8 cellular contexts compared by ENCODE assay signal in genomic region chr20:25624500-25624939, GRCh38. TPM values are rescaled to one million over a fixed set of nuclear protein-coding genes. Genes with fewer than 3 reads are reported as not detected.
DNase-seq lines count a peak whose midpoint lies in the region; ATAC-seq and TF ChIP-seq lines count a peak whose summit lies in the region.

No MANE protein-coding gene starts in this region.

- H3F3A ChIP-seq in smooth muscle cell (ENCODE audit: low read depth): no peaks in the 10 kb centered on the region

- H3K36me3 ChIP-seq in smooth muscle cell (ENCODE audit: low read depth): no peaks in the 10 kb centered on the region

- H3K9me3 Mint-ChIP-seq in WTC11 (peaks cover 22% of the 10 kb centered on the region), glutamatergic neuron (ENCODE audit: unreplicated experiment) (peaks cover 4% of the 10 kb centered on the region)

- peak overlapping the region; percentile 97 for H2AFZ ChIP-seq in smooth muscle cell (ENCODE audit: low read depth)

- peaks cover 28% of the 10 kb centered on the region for H4K20me1 ChIP-seq in smooth muscle cell (ENCODE audit: low read depth)

- POLR2A ChIA-PET in WTC11 (lab: Charles Lee): no interaction called here

- H3K27me3 ChIP-seq in smooth muscle cell (ENCODE audit: low read depth): no peaks in the 10 kb centered on the region

- H3K27ac ChIP-seq in smooth muscle cell (ENCODE audit: low read depth): peak overlapping the region; percentile 94

- ATAC-seq in WTC11: no peak
- no peak for ATAC-seq in HG03196 (IDR thresholded peaks at IDR 0.05; ENCODE audit: unreplicated experiment)
- no peak for ATAC-seq in GM18505 (IDR thresholded peaks at IDR 0.05; ENCODE audit: unreplicated experiment)

- H3K4me1 ChIP-seq in smooth muscle cell (ENCODE audit: low read depth): peaks cover 11% of the 10 kb centered on the region

- no peak for TF ChIP-seq POLR2A in GM18505 (IDR thresholded peaks at IDR 0.05; ENCODE audit: borderline replicate concordance, extremely low read depth, insufficient read depth, insufficient read length)

- peak overlapping the region; percentile 65; the same call in 1 of the 2 replicates for H3K27ac Mint-ChIP-seq in WTC11
- peak overlapping the region; percentile 92 for H3K27ac Mint-ChIP-seq in glutamatergic neuron (ENCODE audit: unreplicated experiment)

- TF ChIP-seq CTCF in WTC11 (IDR thresholded peaks at IDR 0.05): no peak
- no peak for TF ChIP-seq CTCF in glutamatergic neuron (IDR thresholded peaks at IDR 0.05; ENCODE audit: partially characterized antibody, unreplicated experiment)
- TF ChIP-seq CTCF in smooth muscle cell (IDR thresholded peaks at IDR 0.05; ENCODE audit: borderline replicate concordance, insufficient read depth, poor library complexity, severe bottlenecking): no peak

- H3K4me1 Mint-ChIP-seq in WTC11 (peaks cover 27% of the 10 kb centered on the region), glutamatergic neuron (ENCODE audit: low read depth, unreplicated experiment) (peaks cover 10% of the 10 kb centered on the region)

- H3K9me3 ChIP-seq in smooth muscle cell (replicated peaks; ENCODE audit: low read depth): no peaks in the 10 kb centered on the region

- H3K27me3 Mint-ChIP-seq in WTC11 (ENCODE audit: low read depth) (peaks cover 46% of the 10 kb centered on the region), glutamatergic neuron (ENCODE audit: unreplicated experiment) (peaks cover 3% of the 10 kb centered on the region)

- H3K4me3 Mint-ChIP-seq in WTC11 (peak overlapping the region; percentile 77), glutamatergic neuron (ENCODE audit: unreplicated experiment) (peak overlapping the region; percentile 93)

- DNase-seq in SIG-M5 treated with dmso at 0.1 percent for 504 hours (lab: John Stamatoyannopoulos, UW; ENCODE audit: unreplicated experiment) (peak; percentile 45), SIG-M5 (lab: John Stamatoyannopoulos, UW) (no peak), WTC11 (ENCODE audit: low spot score) (no peak), glutamatergic neuron (no peak), smooth muscle cell (lab: John Stamatoyannopoulos, UW; ENCODE audit: unreplicated experiment) (no peak), AML-193 (lab: John Stamatoyannopoulos, UW) (no peak)

- H3K4me3 ChIP-seq in smooth muscle cell: peak overlapping the region; percentile 93

- H3K4me2 ChIP-seq in smooth muscle cell: peak overlapping the region; percentile 89

- 41% methylated on average over 17 of the region's 17 CpGs for WGBS in smooth muscle cell (ENCODE audit: low lambda C conversion rate)

- H3K79me2 ChIP-seq in smooth muscle cell (ENCODE audit: low read depth): peaks cover 37% of the 10 kb centered on the region

- CTCF ChIA-PET in WTC11 (lab: Charles Lee): no interaction called here

- peaks cover 9% of the 10 kb centered on the region for H3K36me3 Mint-ChIP-seq in WTC11
- H3K36me3 Mint-ChIP-seq in glutamatergic neuron (ENCODE audit: unreplicated experiment): peaks cover 6% of the 10 kb centered on the region

- peak overlapping the region; percentile 91 for H3K9ac ChIP-seq in smooth muscle cell (ENCODE audit: low read depth)

TF ChIP-seq in WTC11, 78 proteins besides CTCF, POLR2A, EP300 and RAD21:
- 0 out of 2 replicates have a peak, but pooled peaks have one; percentile 85 for TF ChIP-seq IRF1 (CRISPR knock-in tag; IDR thresholded peaks at IDR 0.05)
- no peak for TF ChIP-seq USF1 (CRISPR knock-in tag; IDR thresholded peaks at IDR 0.05)
- TF ChIP-seq ZNF121 (CRISPR knock-in tag; IDR thresholded peaks at IDR 0.05): peak; percentile 82
- TF ChIP-seq NR3C1 (CRISPR knock-in tag; conservative IDR thresholded peaks at IDR 0.05; ENCODE audit: low read depth): no peak
- TF ChIP-seq CBFB (CRISPR knock-in tag; IDR thresholded peaks at IDR 0.05; ENCODE audit: low read depth): no peak
- 0 out of 2 replicates have a peak, but pooled peaks have one; percentile 36 for TF ChIP-seq SMAD4 (CRISPR knock-in tag; IDR thresholded peaks at IDR 0.05)
- TF ChIP-seq GTF2I (CRISPR knock-in tag; conservative IDR thresholded peaks at IDR 0.05): no peak
- TF ChIP-seq MAX (CRISPR knock-in tag; IDR thresholded peaks at IDR 0.05): peak; percentile 33
- TF ChIP-seq PREB (CRISPR knock-in tag; IDR thresholded peaks at IDR 0.05; ENCODE audit: borderline replicate concordance): 0 out of 2 replicates have a peak, but pooled peaks have one; percentile 2
- TF ChIP-seq EMX1 (CRISPR knock-in tag; IDR thresholded peaks at IDR 0.05): peak; percentile 32; the same call in 1 of the 2 replicates
- no peak for TF ChIP-seq ZNF671 (CRISPR knock-in tag; IDR thresholded peaks at IDR 0.05)
- no peak for TF ChIP-seq NR1H2 (CRISPR knock-in tag; IDR thresholded peaks at IDR 0.05)

RNA-seq across cellular contexts. Expression of gene NANP, which starts 0.7 kb away (rescaled TPM):
- total RNA-seq in WTC11 (2021): 4.2 to 5.1 TPM (median 4.8 TPM) in 3 replicates
- total RNA-seq in glutamatergic neuron (ENCODE audit: unreplicated experiment): 1.4 TPM
- 4.6 and 6.5 TPM in 2 replicates for total RNA-seq in smooth muscle cell
- polyA plus RNA-seq in smooth muscle cell: 3.4 and 3.6 TPM in 2 replicates

RNA-seq across cellular contexts. Expression of gene NINL, which starts 39.2 kb away (rescaled TPM):
- total RNA-seq in WTC11 (2021): 34.4 to 36.3 TPM (median 36.0 TPM) in 3 replicates
- total RNA-seq in glutamatergic neuron (ENCODE audit: unreplicated experiment): 86.8 TPM
- total RNA-seq in smooth muscle cell: 12.2 and 13.9 TPM in 2 replicates
- polyA plus RNA-seq in smooth muscle cell: 10.7 and 15.0 TPM in 2 replicates
